23 cellular contexts compared by ENCODE assay signal in genomic region chr13:28466151-28466550, GRCh38. TPM values are rescaled to one million over a fixed set of nuclear protein-coding genes. Genes with fewer than 3 reads are reported as not detected.
"Had no signal": no experiment of that assay in that cellular context is flagged by ENCODE, and none has a peak within 500 bp of the region (broad histone marks: within the 10 kb centered on the region; RNA-seq: fewer than 3 reads in every experiment).

No MANE protein-coding gene starts in this region.

- H3K27ac Mint-ChIP-seq: activated CD8-positive, alpha-beta T cell treated with anti-CD3 and anti-CD28 coated beads for 36 hours; activated naive CD8-positive, alpha-beta T cell treated with anti-CD3 and anti-CD28 coated beads, Interleukin-2, amount 10 ng/mL, durations not matched to agents 7 days and 5 days; T-cell had no signal

- H3K27me3 ChIP-seq: adrenal gland, breast epithelium had no signal

- H3K4me2 ChIP-seq: PC-9 had no signal

- H3K4me3 Mint-ChIP-seq: activated CD8-positive, alpha-beta T cell treated with anti-CD3 and anti-CD28 coated beads for 36 hours; activated naive CD8-positive, alpha-beta T cell treated with anti-CD3 and anti-CD28 coated beads, Interleukin-2, amount 10 ng/mL, durations not matched to agents 7 days and 5 days; T-cell had no signal

- H3K4me1 ChIP-seq: adrenal gland, breast epithelium had no signal

- H3K27ac ChIP-seq: adrenal gland, breast epithelium, PC-9, SK-N-MC had no signal

- H2AFZ ChIP-seq: PC-9 had no signal

- H3K36me3 Mint-ChIP-seq: activated naive CD8-positive, alpha-beta T cell treated with anti-CD3 and anti-CD28 coated beads, Interleukin-2, amount 10 ng/mL, durations not matched to agents 7 days and 5 days; T-cell had no signal

- H3K4me1 Mint-ChIP-seq: activated naive CD8-positive, alpha-beta T cell treated with anti-CD3 and anti-CD28 coated beads, Interleukin-2, amount 10 ng/mL, durations not matched to agents 7 days and 5 days; T-cell had no signal

- H3K9me3 Mint-ChIP-seq: activated CD8-positive, alpha-beta T cell treated with anti-CD3 and anti-CD28 coated beads for 36 hours; T-cell had no signal

- H3K4me3 ChIP-seq: adrenal gland, breast epithelium, PC-9, SK-N-MC had no signal

- ATAC-seq: activated CD8-positive, alpha-beta T cell treated with anti-CD3 and anti-CD28 coated beads for 36 hours; T-cell had no signal

- H3K9me3 ChIP-seq: adrenal gland, breast epithelium had no signal

- H3K36me3 ChIP-seq: adrenal gland, breast epithelium had no signal

- H3K27me3 Mint-ChIP-seq: activated CD8-positive, alpha-beta T cell treated with anti-CD3 and anti-CD28 coated beads for 36 hours; activated naive CD8-positive, alpha-beta T cell treated with anti-CD3 and anti-CD28 coated beads, Interleukin-2, amount 10 ng/mL, durations not matched to agents 7 days and 5 days had no signal

- DNase-seq: activated CD4-positive, CD25-positive, alpha-beta regulatory T cell; activated CD8-positive, alpha-beta memory T cell treated with anti-CD3 and anti-CD28 coated beads, Interleukin-2, amount 50 U/mL, for 48 hours; activated CD8-positive, alpha-beta T cell treated with anti-CD3 and anti-CD28 coated beads for 36 hours; activated naive CD4-positive, alpha-beta T cell treated with anti-CD3 and anti-CD28 coated beads, Interleukin-2, amount 50 U/mL, for 16 hours; activated naive CD8-positive, alpha-beta T cell treated with anti-CD3 and anti-CD28 coated beads, Interleukin-2, amount 10 ng/mL, durations not matched to agents 7 days and 5 days; activated T-cell treated with anti-CD3 and anti-CD28 coated beads, Interleukin-2, amount 50 U/mL, for 1 hour; adrenal gland; anterior cingulate cortex; caudate nucleus; MM.1S; NCI-H1105; NCI-H1436; NCI-H1694 treated with DMSO at 0.1 percent for 48 hours; NCI-H2081; NCI-H446; NCI-H524; PC-9; SIG-M5; T-cell; T-helper 2 cell; T1000 had no signal

RNA-seq across cellular contexts. Expression of gene FLT1, which starts 28.8 kb away (rescaled TPM):
- total RNA-seq: PC-9 had no signal
